In genomic region chrX:47619486-47620302, GRCh38 we compare ENCODE assay signal across 8 cellular contexts. TPM values are rescaled to one million over a fixed set of nuclear protein-coding genes. Genes with fewer than 3 reads are reported as not detected.
DNase-seq lines count a peak whose midpoint lies in the region; TF ChIP-seq lines count a peak whose summit lies in the region.

TSS of gene SYN1 (minus strand) at chrX:47619857. CDS start at chrX:47619728, 129 bp downstream.

- peak; percentile 4 to 50 for DNase-seq in NCI-H187 (lab: John Stamatoyannopoulos, UW)
- DNase-seq in NCI-H187 treated with DMSO at 0.1 percent for 48 hours (lab: John Stamatoyannopoulos, UW) = no peak
- peak; percentile 79 for DNase-seq in HK-2 (ENCODE audit: unreplicated experiment)
- DNase-seq in NOMO-1 (lab: John Stamatoyannopoulos, UW; ENCODE audit: unreplicated experiment in 2 of 2) = peak; percentile 59 to 67
- peak; percentile 64 for DNase-seq in activated T-cell treated with anti-CD3 and anti-CD28 coated beads for 24 hours (ENCODE audit: low read depth)
- DNase-seq in epithelial cell of esophagus (ENCODE audit: low read depth) = peak; percentile 71
- peak; percentile 64 to 65 for DNase-seq in stimulated activated CD8-positive, alpha-beta memory T cell treated with anti-CD3 and anti-CD28 coated beads, Interleukin-2, amount 100 ng/mL, for 48 hours (ENCODE audit: low read depth in 2 of 2)

- no peaks in the 10 kb centered on the region for H3K9me3 ChIP-seq in mononuclear cell (ENCODE audit: low read depth, low read length)

- TF ChIP-seq CTCF in epithelial cell of esophagus (IDR thresholded peaks at IDR 0.05; ENCODE audit: insufficient read depth, low read depth, low read length, missing control alignments) = no peak

- peaks cover 18% of the 10 kb centered on the region for H3K4me1 ChIP-seq in mononuclear cell (ENCODE audit: insufficient read depth, low read length)

- no peaks in the 10 kb centered on the region for H3K27me3 ChIP-seq in mononuclear cell (ENCODE audit: insufficient read depth, low read length)

- peak within 1 kb of the TSS; percentile 15 for H3K4me3 ChIP-seq in epithelial cell of esophagus (ENCODE audit: low read length)
- peak within 1 kb of the TSS; percentile 6 for H3K4me3 ChIP-seq in mononuclear cell (ENCODE audit: low read length)

RNA-seq across cellular contexts. Expression of gene SYN1, which starts in this region (rescaled TPM):
- 0.21 TPM for total RNA-seq in mononuclear cell
